9 cellular contexts compared by ENCODE assay signal in genomic region chr19:53870485-53870844, GRCh38. TPM values are rescaled to one million over a fixed set of nuclear protein-coding genes. Genes with fewer than 3 reads are reported as not detected.
DNase-seq lines count a peak whose midpoint lies in the region; ATAC-seq and TF ChIP-seq lines count a peak whose summit lies in the region.
"Had no signal": no experiment of that assay in that cellular context is flagged by ENCODE, and none has a peak within 500 bp of the region (broad histone marks: within the 10 kb centered on the region; RNA-seq: fewer than 3 reads in every experiment).

No MANE protein-coding gene starts in this region.

- H3K4me1 Mint-ChIP-seq in nephron progenitor cell = peaks cover 44% of the 10 kb centered on the region

- H3K27me3 Mint-ChIP-seq in nephron progenitor cell (ENCODE audit: low read depth, poor library complexity) = peaks cover 4% of the 10 kb centered on the region

- ATAC-seq in GM21528 (IDR thresholded peaks at IDR 0.05; ENCODE audit: low FRiP score, unreplicated experiment) (no peak), GM19351 (IDR thresholded peaks at IDR 0.05; ENCODE audit: unreplicated experiment) (no peak)

- H3K27ac Mint-ChIP-seq in nephron progenitor cell = peak overlapping the region; percentile 96

- H3K36me3 Mint-ChIP-seq in nephron progenitor cell (ENCODE audit: low read depth) = peaks cover 36% of the 10 kb centered on the region

- peak overlapping the region; percentile 76 to 99 (median 92) for H3K4me3 ChIP-seq in BLaER1 treated with 17β-estradiol and CSF1 and Interleukin-3, amounts not matched to agents 10 nM and 100 nM
- H3K4me3 ChIP-seq in choroid plexus epithelial cell (ENCODE audit: low read depth, low read length) = peak overlapping the region; percentile 29

- peaks cover 62 to 71% (median 68%) of the 10 kb centered on the region in 10 experiments for H3K4me1 ChIP-seq in BLaER1 treated with 17β-estradiol and CSF1 and Interleukin-3, amounts not matched to agents 10 nM and 100 nM

- peaks cover 36 to 66% (median 52%) of the 10 kb centered on the region in 11 experiments for H4K20me1 ChIP-seq in BLaER1 treated with 17β-estradiol and CSF1 and Interleukin-3, amounts not matched to agents 10 nM and 100 nM

- DNase-seq in MV-4-11 (lab: John Stamatoyannopoulos, UW) (peak; percentile 97), choroid plexus epithelial cell (ENCODE audit: low read depth) (no peak), nephron progenitor cell (peak; percentile 15), A172 (ENCODE audit: low spot score) (no peak), GM10266 (ENCODE audit: extremely low spot score) (no peak)

- H3K9me3 ChIP-seq in BLaER1 treated with 17β-estradiol and CSF1 and Interleukin-3, amounts not matched to agents 10 nM and 100 nM (replicated peaks in 1 of 11) = no peaks in the 10 kb centered on the region

- peak overlapping the region; percentile 81 to 100 (median 96) for H3K4me2 ChIP-seq in BLaER1 treated with 17β-estradiol and CSF1 and Interleukin-3, amounts not matched to agents 10 nM and 100 nM

- H3K27me3 ChIP-seq in BLaER1 treated with 17β-estradiol and CSF1 and Interleukin-3, amounts not matched to agents 10 nM and 100 nM = no peaks in the 10 kb centered on the region

- H3K9me3 Mint-ChIP-seq in nephron progenitor cell = no peaks in the 10 kb centered on the region

- TF ChIP-seq CTCF in choroid plexus epithelial cell (conservative IDR thresholded peaks at IDR 0.05; ENCODE audit: low read depth, low read length) (no peak), nephron progenitor cell (IDR thresholded peaks at IDR 0.05) (no peak), GM10266 (IDR thresholded peaks at IDR 0.05; ENCODE audit: control insufficient read depth, insufficient read depth, low read depth, missing control alignments) (no peak)

- H3K4me3 Mint-ChIP-seq in nephron progenitor cell = peak overlapping the region; percentile 79

- peak overlapping the region; percentile 41 to 100 (median 96) for H3K9ac ChIP-seq in BLaER1 treated with 17β-estradiol and CSF1 and Interleukin-3, amounts not matched to agents 10 nM and 100 nM

- H3K27ac ChIP-seq in BLaER1 treated with 17β-estradiol and CSF1 and Interleukin-3, amounts not matched to agents 10 nM and 100 nM = peak overlapping the region; percentile 27 to 100 (median 97); a peak in 21 of 22 replicates

- peaks cover 28 to 48% (median 40%) of the 10 kb centered on the region in 11 experiments for H3K36me3 ChIP-seq in BLaER1 treated with 17β-estradiol and CSF1 and Interleukin-3, amounts not matched to agents 10 nM and 100 nM

RNA-seq across cellular contexts. Expression of gene MYADM, which starts 2.8 kb away (rescaled TPM):
- 34.9 and 49.7 TPM in 2 replicates for total RNA-seq in A172 (2014; rRNA removed; shearing (Covaris generic))

RNA-seq across cellular contexts. Expression of gene PRKCG, which starts 11.5 kb away (rescaled TPM):
- 2.2 TPM in 1 of 2 replicates, not detected in the other for total RNA-seq in A172 (2014; rRNA removed; shearing (Covaris generic))
- total RNA-seq: bronchial epithelial cell had no signal

RNA-seq across cellular contexts. Expression of gene CACNG7, which starts 38.6 kb away (rescaled TPM):
- total RNA-seq in A172 (2014; rRNA removed; shearing (Covaris generic)) = 0.07 TPM in 1 of 2 replicates, not detected in the other
- total RNA-seq: bronchial epithelial cell had no signal

RNA-seq across cellular contexts. Expression of gene NLRP12, which starts 46.4 kb away (rescaled TPM):
- total RNA-seq in A172 (2014; rRNA removed; shearing (Covaris generic)) = not detected in 2 replicates
- total RNA-seq: bronchial epithelial cell had no signal

Comparison
In these comparisons a context has a peak if more than half of its experiments do, and no peak if none do; other contexts are left out.
1. DNase-seq: peak in MV-4-11 (single experiment) and nephron progenitor cell (single experiment); none in choroid plexus epithelial cell (single experiment), A172 (single experiment) and GM10266 (single experiment).